Comparison of ENCODE assay signal across 1 cellular context in genomic region chr12:49365542-49365941, GRCh38.
TF ChIP-seq lines count a peak whose summit lies in the region.

No MANE protein-coding gene starts in this region.

TF ChIP-seq in endothelial cell of umbilical vein, 7 proteins besides CTCF, POLR2A, EP300 and RAD21:
- TF ChIP-seq FOS (IDR thresholded peaks at IDR 0.05; ENCODE audit: borderline replicate concordance, insufficient read depth, low read length) = no peak
- TF ChIP-seq GATA2 (IDR thresholded peaks at IDR 0.05; ENCODE audit: insufficient read depth, insufficient read length, low read depth, low read length) = peak; percentile 60
TF ChIP-seq in endothelial cell of umbilical vein: peak in this region for 1.
